Comparison of ENCODE assay signal across 25 cellular contexts in the genomic region with DNA sequence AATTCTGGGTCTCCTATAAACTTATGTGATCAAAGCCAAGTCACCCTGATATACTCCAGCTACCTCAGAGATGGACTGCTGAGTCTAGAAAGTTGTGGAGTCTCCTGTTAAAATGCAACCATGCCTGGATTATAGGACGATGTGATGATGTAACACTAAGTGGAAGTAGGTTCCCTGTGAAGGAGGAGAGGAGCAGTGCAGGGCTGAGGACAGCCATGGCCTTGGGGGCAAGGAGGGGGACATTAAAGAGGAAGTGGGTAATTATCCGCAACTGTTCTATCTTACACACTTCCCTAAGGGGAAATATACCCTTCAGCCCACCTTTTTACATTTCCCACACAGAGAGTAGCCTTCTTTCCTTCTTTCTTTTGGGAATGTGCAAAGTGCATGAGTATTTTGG.
"Had no signal": no experiment of that assay in that cellular context is flagged by ENCODE, and none has a peak within 500 bp of the region (broad histone marks: within the 10 kb centered on the region; RNA-seq: fewer than 3 reads in every experiment).

No MANE protein-coding gene starts in this region.

- H3K4me1 Mint-ChIP-seq: stimulated activated effector memory CD8-positive, alpha-beta T cell treated with anti-CD3 and anti-CD28 coated beads, Interleukin-12 subunit alpha, Interleukin-12 subunit beta, amount 100 ng/mL, for 72 hours had no signal

- H3K27ac Mint-ChIP-seq: effector memory CD8-positive, alpha-beta T cell; naive B cell; nephron; progenitor cell of endocrine pancreas; stimulated activated effector memory CD8-positive, alpha-beta T cell treated with anti-CD3 and anti-CD28 coated beads, Interleukin-12 subunit alpha, Interleukin-12 subunit beta, amount 100 ng/mL, for 72 hours; type B pancreatic cell had no signal

- H3K36me3 Mint-ChIP-seq: stimulated activated effector memory CD8-positive, alpha-beta T cell treated with anti-CD3 and anti-CD28 coated beads, Interleukin-12 subunit alpha, Interleukin-12 subunit beta, amount 100 ng/mL, for 72 hours; type B pancreatic cell had no signal

- H3K27me3 ChIP-seq: foreskin keratinocyte, hepatocyte, pancreas, suprapubic skin, thyroid gland, uterus had no signal

- DNase-seq: effector memory CD8-positive, alpha-beta T cell; foreskin keratinocyte; head of caudate nucleus; kidney; left cardiac atrium; left ventricle myocardium inferior; lower lobe of right lung; mesenchymal stem cell; midbrain; naive B cell; occipital lobe; pancreas; right cardiac atrium; stimulated activated CD4-positive, alpha-beta T cell treated with anti-CD3 and anti-CD28 coated beads, Interleukin-4, amount 100 ng/mL, for 1 hour; stimulated activated CD8-positive, alpha-beta memory T cell treated with anti-CD3 and anti-CD28 coated beads, Interleukin-4, amount 100 ng/mL, for 48 hours; stimulated activated naive CD8-positive, alpha-beta T cell treated with anti-CD3 and anti-CD28 coated beads, Interleukin-15, Interleukin-2, amounts not matched to agents 100 U/mL and 50 U/mL, for 24 hours; thyroid gland; uterus had no signal

- H3K9me3 ChIP-seq: left ventricle myocardium inferior, lower lobe of right lung, pancreas, suprapubic skin, thyroid gland, uterus had no signal

- H3K27ac ChIP-seq: foreskin keratinocyte, hepatocyte, lower lobe of right lung, pancreas, suprapubic skin, thyroid gland, uterus had no signal

- FAIRE-seq: kidney, pancreas had no signal

- H3K27me3 Mint-ChIP-seq: effector memory CD8-positive, alpha-beta T cell; naive B cell; progenitor cell of endocrine pancreas; type B pancreatic cell had no signal

- H3K4me3 ChIP-seq: hepatocyte, left ventricle myocardium inferior, lower lobe of right lung, pancreas, smooth muscle cell, suprapubic skin, thyroid gland, uterus had no signal

- ATAC-seq: effector memory CD8-positive, alpha-beta T cell; foreskin keratinocyte; left cardiac atrium; pancreas; stimulated activated effector memory CD8-positive, alpha-beta T cell treated with anti-CD3 and anti-CD28 coated beads, Interleukin-12 subunit alpha, Interleukin-12 subunit beta, amount 100 ng/mL, for 72 hours; stimulated activated naive CD8-positive, alpha-beta T cell treated with anti-CD3 and anti-CD28 coated beads, Interleukin-15, Interleukin-2, amounts not matched to agents 100 U/mL and 50 U/mL, for 24 hours had no signal

- H3K4me3 Mint-ChIP-seq: effector memory CD8-positive, alpha-beta T cell; naive B cell; nephron; stimulated activated effector memory CD8-positive, alpha-beta T cell treated with anti-CD3 and anti-CD28 coated beads, Interleukin-12 subunit alpha, Interleukin-12 subunit beta, amount 100 ng/mL, for 72 hours; type B pancreatic cell had no signal

- H3K9me3 Mint-ChIP-seq: effector memory CD8-positive, alpha-beta T cell; nephron; stimulated activated effector memory CD8-positive, alpha-beta T cell treated with anti-CD3 and anti-CD28 coated beads, Interleukin-12 subunit alpha, Interleukin-12 subunit beta, amount 100 ng/mL, for 72 hours; type B pancreatic cell had no signal

- H3K36me3 ChIP-seq: left ventricle myocardium inferior, lower lobe of right lung, pancreas, suprapubic skin, thyroid gland, uterus had no signal

- H3K4me1 ChIP-seq: foreskin keratinocyte, lower lobe of right lung, pancreas, suprapubic skin, thyroid gland, uterus had no signal
